30 cellular contexts compared by ENCODE assay signal in the genomic region with DNA sequence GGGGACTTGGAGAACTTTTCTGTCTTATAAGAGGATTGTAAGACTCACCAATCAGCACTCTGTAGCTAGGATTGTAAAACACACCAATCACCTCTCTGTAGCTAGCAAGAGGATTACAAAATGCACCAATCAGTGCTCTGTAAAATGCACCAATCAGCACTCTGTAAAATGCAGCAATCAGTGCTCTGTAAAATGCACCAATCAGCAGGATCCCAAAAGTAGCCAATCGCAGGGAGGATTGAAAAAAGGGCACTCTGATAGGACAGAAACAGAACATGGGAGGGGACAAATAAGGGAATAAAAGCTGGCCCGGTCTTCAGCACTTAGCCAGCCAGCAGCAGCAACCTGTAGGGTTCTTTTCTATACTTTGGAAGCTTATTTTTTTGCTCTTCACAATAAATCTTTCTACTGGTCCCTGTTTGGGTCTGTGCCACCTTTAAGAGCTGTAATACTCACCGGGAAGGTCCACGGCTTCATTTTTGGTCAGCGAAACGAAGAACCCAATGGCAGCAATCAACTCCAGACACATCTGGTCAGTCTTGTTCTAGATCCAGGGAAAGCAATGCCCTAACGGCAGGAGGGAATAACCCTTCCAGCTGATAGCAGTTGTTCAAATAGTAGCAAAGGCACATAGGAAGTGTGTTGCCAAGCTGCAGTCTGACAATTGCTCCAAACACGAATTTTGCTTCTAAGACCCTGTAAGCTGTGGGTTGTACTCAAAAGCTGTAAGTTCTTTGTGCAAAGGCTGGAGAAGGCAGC.
DNase-seq lines count a peak whose midpoint lies in the region; ATAC-seq, FAIRE-seq and TF ChIP-seq lines count a peak whose summit lies in the region.
"Had no signal": no experiment of that assay in that cellular context is flagged by ENCODE, and none has a peak within 500 bp of the region (broad histone marks: within the 10 kb centered on the region; RNA-seq: fewer than 3 reads in every experiment).

No MANE protein-coding gene starts in this region.

- DNase-seq in SK-N-SH (no peak), colonic mucosa (no peak), transverse colon (no peak), urothelium cell line (ENCODE audit: low spot score) (no peak), iPS-NIHi7 (ENCODE audit: extremely low spot score) (no peak)
- DNase-seq: activated B cell treated with CpG ODN at 0.5 μM for 24 hours; activated CD4-positive, alpha-beta T cell treated with anti-CD3 and anti-CD28 coated beads, Interleukin-2, amount 50 U/mL, for 1 hour; CD4-positive, alpha-beta memory T cell; central memory CD4-positive, alpha-beta T cell; esophagus squamous epithelium; foreskin melanocyte; GOT3; hippocampal formation; Karpas-422; midbrain; NCI-H1694; NCI-H2171; NCI-H510A; retina; T-cell had no signal

- peaks cover 21% of the 10 kb centered on the region for H3F3A ChIP-seq in SK-N-SH (replicated peaks; ENCODE audit: insufficient read depth)

- H3K9me3 ChIP-seq in SK-N-SH (no peaks in the 10 kb centered on the region), colonic mucosa (no peaks in the 10 kb centered on the region), mucosa of rectum (ENCODE audit: control insufficient read depth in 2 of 2, low read length in 2 of 2) (no peaks in the 10 kb centered on the region), transverse colon (no peaks in the 10 kb centered on the region)
- H3K9me3 ChIP-seq: ascending aorta, esophagus squamous epithelium, SJCRH30, spleen, vagina had no signal

- H3K27ac ChIP-seq in SK-N-SH (ENCODE audit: low read depth in 2 of 2, low read length in 1 of 2) = peak overlapping the region in 1 of 2 experiments; percentile 68; a peak in 2 of 4 replicates
- H3K27ac ChIP-seq in colonic mucosa = peak overlapping the region; percentile 82
- peak overlapping the region; percentile 95 to 98 for H3K27ac ChIP-seq in mucosa of rectum (ENCODE audit: low read depth in 2 of 2, low read length in 2 of 2)
- peak overlapping the region; percentile 78 to 90 (median 88) for H3K27ac ChIP-seq in transverse colon
- H3K27ac ChIP-seq: ascending aorta, esophagus squamous epithelium, HL-60, spleen, vagina had no signal

- no peaks in the 10 kb centered on the region for H3K79me2 ChIP-seq in SK-N-SH (ENCODE audit: insufficient read depth)

- no peak for FAIRE-seq in urothelium cell line (lab: Jason Lieb, UNC)
- FAIRE-seq: RCC 7860 had no signal

- POLR2A ChIA-PET in SK-N-SH (lab: Yijun Ruan, JAX) = no interaction called here

- no peak overlapping the region; the same call in 1 of the 2 replicates for H3K9ac ChIP-seq in SK-N-SH
- peak overlapping the region in 1 of 2 donors; percentile 77 for H3K9ac ChIP-seq in colonic mucosa (ENCODE audit: low read depth in 2 of 2, low read length in 2 of 2)
- H3K9ac ChIP-seq in mucosa of rectum (ENCODE audit: low read depth in 1 of 2, low read length in 2 of 2) = peak overlapping the region; percentile 65 to 82

- H3K36me3 ChIP-seq in SK-N-SH (replicated peaks in 1 of 2; ENCODE audit: control insufficient read depth in 1 of 2, insufficient read depth in 2 of 2, low read length in 1 of 2) (no peaks in the 10 kb centered on the region), colonic mucosa (no peaks in the 10 kb centered on the region), mucosa of rectum (ENCODE audit: control insufficient read depth in 2 of 2, insufficient read depth in 2 of 2, low read length in 2 of 2) (no peaks in the 10 kb centered on the region), transverse colon (no peaks in the 10 kb centered on the region)
- H3K36me3 ChIP-seq: ascending aorta, esophagus squamous epithelium, SJCRH30, spleen, vagina had no signal

- in situ Hi-C loops in transverse colon (cut with MboI; ENCODE audit: low pct_ligation_motif_present in 1 of 4, low pct_unique_long_range_greater_than_20kb in 1 of 4, low sequenced_read_pairs in 3 of 4) = no loop called here

- TF ChIP-seq CTCF in SK-N-SH (IDR thresholded peaks at IDR 0.05) (no peak), colonic mucosa (IDR thresholded peaks at IDR 0.05) (no peak), transverse colon (IDR thresholded peaks at IDR 0.05) (no peak)

- CTCF ChIA-PET in SK-N-SH (lab: Yijun Ruan, JAX) = interaction anchor here (0.7 to 2.7 kb wide), 5 partner anchors 8 to 388 kb away, joined by 3 to 7 read pairs (median 3); no protein-coding TSS in a partner anchor

- intact Hi-C loops in colonic mucosa (cut with DNase I) = no loop called here
- intact Hi-C loops in transverse colon (cut with DNase I; ENCODE audit: low total_unique reads) = no loop called here

- H3K4me2 ChIP-seq in SK-N-SH = peak overlapping the region; percentile 44

- H3K27me3 ChIP-seq in SK-N-SH (ENCODE audit: insufficient read depth) (no peaks in the 10 kb centered on the region), colonic mucosa (no peaks in the 10 kb centered on the region), mucosa of rectum (ENCODE audit: control insufficient read depth in 2 of 2, insufficient read depth in 2 of 2, low read length in 2 of 2) (no peaks in the 10 kb centered on the region), transverse colon (no peaks in the 10 kb centered on the region)
- H3K27me3 ChIP-seq: ascending aorta, SJCRH30, vagina had no signal

- no peaks in the 10 kb centered on the region for H4K20me1 ChIP-seq in SK-N-SH (ENCODE audit: insufficient read depth)

- no peak for TF ChIP-seq EP300 in SK-N-SH (IDR thresholded peaks at IDR 0.05; ENCODE audit: borderline replicate concordance in 1 of 2, low read depth in 1 of 2, low read length in 1 of 2)
- TF ChIP-seq EP300 in transverse colon (IDR thresholded peaks at IDR 0.05; ENCODE audit: low read depth) = no peak

- ATAC-seq in SK-N-SH treated with all-trans-retinoic acid at 6 μM for 48 hours (no peak), GM18907 (IDR thresholded peaks at IDR 0.05; ENCODE audit: unreplicated experiment) (no peak)
- ATAC-seq: activated T-helper 17 cell treated with anti-CD3 and anti-CD28 coated beads, Interleukin-2, amount 50 U/mL, for 72 hours; T-cell had no signal

- no peaks in the 10 kb centered on the region for H3K9me2 ChIP-seq in SK-N-SH

- no peak for TF ChIP-seq RAD21 in SK-N-SH (IDR thresholded peaks at IDR 0.05; ENCODE audit: low read length)

- no peak overlapping the region; the same call in 1 of the 2 replicates for H2AFZ ChIP-seq in SK-N-SH (ENCODE audit: low read depth)

- H3K4me1 ChIP-seq in SK-N-SH (ENCODE audit: control insufficient read depth in 1 of 2, insufficient read depth in 2 of 2, low read depth in 1 of 2, low read length in 1 of 2) (peaks cover 7 to 16% of the 10 kb centered on the region in 2 experiments; a peak in 3 of 4 replicates), colonic mucosa (peaks cover 11% of the 10 kb centered on the region), mucosa of rectum (ENCODE audit: control insufficient read depth in 2 of 2, insufficient read depth in 2 of 2, low read length in 2 of 2) (peaks cover 18 to 19% of the 10 kb centered on the region in 2 donors), transverse colon (peaks cover 0 to 10% (median 3%) of the 10 kb centered on the region in 4 donors)
- H3K4me1 ChIP-seq: ascending aorta, spleen, vagina had no signal

- peak; percentile 69 for TF ChIP-seq POLR2A in transverse colon (IDR thresholded peaks at IDR 0.05)

- H3K4me3 ChIP-seq in SK-N-SH (ENCODE audit: low read depth in 2 of 2, low read length in 1 of 2) (no peak overlapping the region), colonic mucosa (no peak overlapping the region), mucosa of rectum (ENCODE audit: low read length in 2 of 2) (peak overlapping the region; percentile 31 to 57), transverse colon (peak overlapping the region in 1 of 4 donors; percentile 31)
- H3K4me3 ChIP-seq: ascending aorta, esophagus squamous epithelium, SJCRH30, spleen, vagina had no signal

- WGBS in SK-N-SH (ENCODE audit: low lambda C conversion rate) = 82% methylated on average over 8 of the region's 8 CpGs
- 54 to 80% methylated on average over 7 to 8 of the region's 8 CpGs for WGBS in transverse colon (ENCODE audit: low coverage in 1 of 2), 2 donors

TF ChIP-seq in SK-N-SH, 30 proteins besides CTCF, POLR2A, EP300 and RAD21:
- TF ChIP-seq, protein P1, sequence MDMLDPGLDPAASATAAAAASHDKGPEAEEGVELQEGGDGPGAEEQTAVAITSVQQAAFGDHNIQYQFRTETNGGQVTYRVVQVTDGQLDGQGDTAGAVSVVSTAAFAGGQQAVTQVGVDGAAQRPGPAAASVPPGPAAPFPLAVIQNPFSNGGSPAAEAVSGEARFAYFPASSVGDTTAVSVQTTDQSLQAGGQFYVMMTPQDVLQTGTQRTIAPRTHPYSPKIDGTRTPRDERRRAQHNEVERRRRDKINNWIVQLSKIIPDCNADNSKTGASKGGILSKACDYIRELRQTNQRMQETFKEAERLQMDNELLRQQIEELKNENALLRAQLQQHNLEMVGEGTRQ (IDR thresholded peaks at IDR 0.05; ENCODE audit: borderline replicate concordance, low read depth, low read length) = no peak
- TF ChIP-seq NFIC (IDR thresholded peaks at IDR 0.05; ENCODE audit: borderline replicate concordance) = no peak
TF ChIP-seq in SK-N-SH: peak in this region for 0.

TF ChIP-seq in SK-N-SH treated with all-trans-retinoic acid at 6 μM for 48 hours, 23 proteins besides CTCF, POLR2A, EP300 and RAD21 (continues in another document):
- TF ChIP-seq TSHZ2 (CRISPR knock-in tag; IDR thresholded peaks at IDR 0.05) (no peak), ARNTL (CRISPR knock-in tag; IDR thresholded peaks at IDR 0.05; ENCODE audit: borderline replicate concordance, low read depth) (no peak), ZFP3 (CRISPR knock-in tag; IDR thresholded peaks at IDR 0.05) (no peak)

Comparison
In these comparisons a context has a peak if more than half of its experiments do, and no peak if none do; other contexts are left out.
1. H3K4me3 ChIP-seq: peak in mucosa of rectum (2 of 2); none in SK-N-SH (0 of 2) and colonic mucosa (single experiment).